In the genomic region with DNA sequence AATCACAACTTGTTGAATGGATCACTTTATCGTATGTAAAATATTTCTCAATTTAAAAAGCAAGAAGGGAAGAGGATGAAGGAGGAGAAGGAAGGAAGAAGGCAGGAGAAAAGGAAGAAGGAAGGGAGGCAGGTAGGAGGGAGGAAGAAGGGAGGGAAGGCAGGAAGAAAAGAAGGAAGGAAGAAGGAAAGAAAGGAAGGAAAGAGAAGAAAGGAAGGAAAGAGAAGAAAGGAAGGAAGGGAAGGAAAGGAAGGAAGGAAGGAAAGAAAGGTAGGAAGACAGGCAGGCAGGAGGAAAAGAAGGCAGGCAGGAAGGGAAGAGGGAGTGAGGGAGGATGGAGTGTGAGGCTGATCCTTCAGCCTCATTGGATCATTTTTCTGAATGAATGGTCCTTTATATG, we compare ENCODE assay signal across 25 cellular contexts.
"Had no signal": no experiment of that assay in that cellular context is flagged by ENCODE, and none has a peak within 500 bp of the region (broad histone marks: within the 10 kb centered on the region; RNA-seq: fewer than 3 reads in every experiment).

No MANE protein-coding gene starts in this region.

- H3K4me2 ChIP-seq: hepatocyte had no signal

- H2AFZ ChIP-seq: hepatocyte had no signal

- DNase-seq: dermis blood vessel endothelial cell; effector memory CD8-positive, alpha-beta T cell; heart left ventricle; kidney; left lung; naive thymus-derived CD8-positive, alpha-beta T cell; nephron progenitor cell; nucleus accumbens; ovary; posterior cingulate gyrus; right cardiac atrium; spleen; stimulated activated CD4-positive, alpha-beta T cell treated with anti-CD3 and anti-CD28 coated beads, Interleukin-4, amount 100 ng/mL, for 4 hours; stimulated activated naive CD8-positive, alpha-beta T cell treated with anti-CD3 and anti-CD28 coated beads, Interleukin-15, Interleukin-2, amounts not matched to agents 100 U/mL and 50 U/mL, for 24 hours; substantia nigra; testis; tibial artery had no signal

- H3K4me1 ChIP-seq: gastroesophageal sphincter, heart left ventricle, left lung, psoas muscle, spleen, testis, tibial artery had no signal

- H3K9me3 ChIP-seq: gastroesophageal sphincter, heart left ventricle, left lung, ovary, psoas muscle, spleen, testis, tibial artery had no signal

- H3K4me3 ChIP-seq: coronary artery, gastroesophageal sphincter, heart left ventricle, hepatocyte, left lung, ovary, psoas muscle, skin epidermis, spleen, testis, tibial artery had no signal

- FAIRE-seq: endometrium, kidney had no signal

- H3K27ac ChIP-seq: coronary artery, gastroesophageal sphincter, heart left ventricle, hepatocyte, left lung, ovary, psoas muscle, spleen, testis, tibial artery had no signal

- H3K27me3 ChIP-seq: foreskin keratinocyte, gastroesophageal sphincter, heart left ventricle, hepatocyte, left lung, ovary, testis, tibial artery had no signal

- H3K79me2 ChIP-seq: hepatocyte had no signal

- ATAC-seq: effector memory CD8-positive, alpha-beta T cell; foreskin keratinocyte; gastroesophageal sphincter; heart left ventricle; left lung; naive thymus-derived CD8-positive, alpha-beta T cell; right cardiac atrium; stimulated activated memory B cell treated with anti-CD40 and anti-IgM and Interleukin-4, amounts not matched to agents 10 μg/mL and 1 μg/mL and 100 μg/mL, for 72 hours; stimulated activated naive CD8-positive, alpha-beta T cell treated with anti-CD3 and anti-CD28 coated beads, Interleukin-15, Interleukin-2, amounts not matched to agents 100 U/mL and 50 U/mL, for 24 hours had no signal
